In the genomic region with DNA sequence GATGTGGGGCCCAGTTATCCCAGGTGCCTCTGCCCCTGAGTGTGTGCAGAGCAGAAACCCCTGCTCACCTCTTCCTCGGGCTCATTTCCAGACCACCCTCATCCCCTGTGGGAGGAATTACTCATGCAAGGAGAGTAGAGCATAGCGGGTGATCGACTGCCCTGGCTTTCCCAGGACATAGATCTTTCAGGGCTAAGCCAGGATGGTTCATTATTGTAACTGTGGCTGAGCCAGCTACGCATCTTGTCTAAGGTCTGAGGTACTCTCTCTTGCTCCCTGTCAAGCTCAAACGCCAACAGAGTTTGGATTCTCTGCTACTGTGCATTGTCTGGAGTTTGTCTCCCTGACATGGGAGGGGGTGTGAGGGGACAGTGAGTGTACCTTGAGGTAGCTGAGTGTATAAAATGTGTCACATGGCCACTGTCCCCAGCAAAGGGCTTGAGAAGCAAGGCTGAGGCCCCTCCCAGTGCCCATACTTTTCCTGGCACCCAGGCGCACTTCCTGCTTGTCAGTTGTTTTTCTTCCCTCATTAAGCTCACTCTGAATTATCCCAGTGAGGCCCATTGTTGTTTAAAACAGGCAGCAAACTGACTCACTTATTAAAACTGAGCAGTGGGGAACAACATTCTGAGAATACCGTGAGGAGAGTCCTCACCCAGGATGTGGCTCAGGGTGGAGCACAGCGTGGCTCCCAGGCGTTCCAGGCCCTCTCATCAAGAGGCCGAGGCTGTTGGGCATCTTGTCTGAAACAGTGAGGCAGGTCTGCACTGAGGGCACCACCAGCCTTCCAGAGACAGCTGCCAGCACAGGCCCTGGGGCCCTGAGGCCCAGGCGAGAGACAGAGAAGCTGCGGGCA, we compare ENCODE assay signal across 8 cellular contexts.
A peak's percentile ranks its signal among the peaks of the same experiment; 100 is the strongest.
DNase-seq lines count a peak whose midpoint lies in the region; ATAC-seq and TF ChIP-seq lines count a peak whose summit lies in the region.

No MANE protein-coding gene starts in this region.

- ATAC-seq in naive thymus-derived CD4-positive, alpha-beta T cell = peak; percentile 5

- no peak overlapping the region for H3K4me3 ChIP-seq in Loucy (ENCODE audit: low read length, poor library complexity, severe bottlenecking)
- H3K4me3 ChIP-seq in naive thymus-derived CD4-positive, alpha-beta T cell (ENCODE audit: low read length) = no peak overlapping the region

- no peaks in the 10 kb centered on the region for H4K20me1 ChIP-seq in Loucy (ENCODE audit: insufficient read depth, low read length, poor library complexity, severe bottlenecking)

- no peaks in the 10 kb centered on the region for H3F3A ChIP-seq in Loucy (ENCODE audit: low read depth)

- CTCF ChIA-PET in naive thymus-derived CD4-positive, alpha-beta T cell (lab: Charles Lee) = interaction anchor here (0.6 to 0.7 kb wide), 2 partner anchors 150 to 413 kb away, joined by 3 to 4 read pairs; no protein-coding TSS in a partner anchor

- intact Hi-C loops in CD14-positive monocyte (cut with micrococcal nuclease) = no loop called here
- intact Hi-C loops in naive thymus-derived CD4-positive, alpha-beta T cell (cut with micrococcal nuclease) = no loop called here

- H3K79me2 ChIP-seq in Loucy (ENCODE audit: insufficient read depth, low read length) = no peaks in the 10 kb centered on the region

- TF ChIP-seq CTCF in CD14-positive monocyte (IDR thresholded peaks at IDR 0.05) (no peak), Loucy (conservative IDR thresholded peaks at IDR 0.05; ENCODE audit: low read length) (no peak)

- no peaks in the 10 kb centered on the region for H3K27me3 ChIP-seq in Loucy (ENCODE audit: insufficient read depth, low read length, poor library complexity, severe bottlenecking)
- no peaks in the 10 kb centered on the region for H3K27me3 ChIP-seq in naive thymus-derived CD4-positive, alpha-beta T cell (ENCODE audit: control insufficient read depth in 2 of 2, insufficient read depth in 2 of 2, low read length in 2 of 2)

- no peak overlapping the region for H3K27ac ChIP-seq in naive thymus-derived CD4-positive, alpha-beta T cell (ENCODE audit: low read depth, low read length)

- H3K27me3 Mint-ChIP-seq in CD14-positive monocyte (ENCODE audit: low read depth in 3 of 3) = peaks cover 0 to 3% (median 0%) of the 10 kb centered on the region in 3 donors
- peaks cover 0 to 4% (median 0%) of the 10 kb centered on the region in 5 donors for H3K27me3 Mint-ChIP-seq in naive thymus-derived CD4-positive, alpha-beta T cell

- peak overlapping the region; percentile 63 for H2AFZ ChIP-seq in Loucy (ENCODE audit: low read length)

- no peaks in the 10 kb centered on the region for H3K36me3 ChIP-seq in Loucy (ENCODE audit: insufficient read depth, low read length)
- no peaks in the 10 kb centered on the region for H3K36me3 ChIP-seq in naive thymus-derived CD4-positive, alpha-beta T cell (ENCODE audit: control insufficient read depth in 2 of 3, insufficient read depth in 3 of 3, low read length in 3 of 3)

- no peaks in the 10 kb centered on the region for H3K9me3 ChIP-seq in Loucy (ENCODE audit: insufficient read depth, low read depth, low read length)
- H3K9me3 ChIP-seq in naive thymus-derived CD4-positive, alpha-beta T cell (ENCODE audit: control insufficient read depth in 2 of 3, low read length in 3 of 3) = no peaks in the 10 kb centered on the region

- no peak overlapping the region for H3K4me2 ChIP-seq in Loucy (ENCODE audit: low read depth, low read length, poor library complexity, severe bottlenecking)

- peaks cover 0 to 2% (median 0%) of the 10 kb centered on the region in 7 donors for H3K9me3 Mint-ChIP-seq in CD14-positive monocyte
- H3K9me3 Mint-ChIP-seq in naive thymus-derived CD4-positive, alpha-beta T cell = no peaks in the 10 kb centered on the region

- H3K36me3 Mint-ChIP-seq in CD14-positive monocyte = no peaks in the 10 kb centered on the region
- no peaks in the 10 kb centered on the region for H3K36me3 Mint-ChIP-seq in naive thymus-derived CD4-positive, alpha-beta T cell

- no peak overlapping the region for H3K9ac ChIP-seq in Loucy (ENCODE audit: low read depth, low read length, poor library complexity, severe bottlenecking)

- H3K4me1 ChIP-seq in Loucy (ENCODE audit: insufficient read depth, low read length, poor library complexity, severe bottlenecking) = peaks cover 9% of the 10 kb centered on the region
- no peaks in the 10 kb centered on the region for H3K4me1 ChIP-seq in naive thymus-derived CD4-positive, alpha-beta T cell (ENCODE audit: control insufficient read depth in 2 of 2, insufficient read depth in 2 of 2, low read length in 2 of 2)

- H3K4me1 Mint-ChIP-seq in CD14-positive monocyte = peaks cover 39% of the 10 kb centered on the region
- H3K4me1 Mint-ChIP-seq in naive thymus-derived CD4-positive, alpha-beta T cell = peaks cover 0 to 14% (median 3%) of the 10 kb centered on the region in 7 donors

- POLR2A ChIA-PET in naive thymus-derived CD4-positive, alpha-beta T cell (lab: Charles Lee) = no interaction called here

- H3K4me3 Mint-ChIP-seq in CD14-positive monocyte = no peak overlapping the region
- peak overlapping the region in 1 of 10 donors; percentile 19 for H3K4me3 Mint-ChIP-seq in naive thymus-derived CD4-positive, alpha-beta T cell

- no peak for DNase-seq in CD14-positive monocyte (ENCODE audit: low spot score)
- peak; percentile 64 for DNase-seq in dedifferentiated amniotic fluid mesenchymal stem cell (ENCODE audit: extremely low spot score)
- DNase-seq in naive thymus-derived CD4-positive, alpha-beta T cell = no peak
- DNase-seq in central memory CD4-positive, alpha-beta T cell = no peak
- no peak for DNase-seq in nucleus accumbens (lab: John Stamatoyannopoulos, UW)
- no peak for DNase-seq in HUDEP-2 (lab: John Stamatoyannopoulos, UW; ENCODE audit: unreplicated experiment in 76 of 76)
- no peak for DNase-seq in hippocampal formation (lab: John Stamatoyannopoulos, UW)

- H3K9me2 ChIP-seq in Loucy (replicated peaks; ENCODE audit: low read depth, low read length) = no peaks in the 10 kb centered on the region

- peak overlapping the region; percentile 94 to 99 (median 98) for H3K27ac Mint-ChIP-seq in CD14-positive monocyte
- peak overlapping the region in 3 of 9 donors; percentile 32 to 84 (median 47) for H3K27ac Mint-ChIP-seq in naive thymus-derived CD4-positive, alpha-beta T cell
